ENCODE assay signal across 11 cellular contexts in genomic region chr20:32975121-32975520, GRCh38. TPM values are rescaled to one million over a fixed set of nuclear protein-coding genes. Genes with fewer than 3 reads are reported as not detected.
DNase-seq lines count a peak whose midpoint lies in the region; ATAC-seq, FAIRE-seq and TF ChIP-seq lines count a peak whose summit lies in the region.
"Not testable (repeated sequence)": the region's sequence is repeated elsewhere in the genome, so short reads cannot be mapped to it uniquely, and the experiment has no call there.
"Had no signal": no experiment of that assay in that cellular context is flagged by ENCODE, and none has a peak within 500 bp of the region (broad histone marks: within the 10 kb centered on the region; RNA-seq: fewer than 3 reads in every experiment).

No MANE protein-coding gene starts in this region.

- H3K56ac ChIP-seq in H9 (ENCODE audit: insufficient read length, low read depth, low read length) = not testable (repeated sequence)

- H3K79me1 ChIP-seq in H9 (ENCODE audit: insufficient read depth, low read depth, low read length, poor library complexity, severe bottlenecking) = not testable (repeated sequence)

- not testable (repeated sequence) for H3K18ac ChIP-seq in H9 (ENCODE audit: insufficient read length, low read depth, low read length)

- peaks cover 69 to 100% (median 99%) of the 10 kb centered on the region in 10 experiments for H3K4me1 ChIP-seq in BLaER1 treated with 17β-estradiol and CSF1 and Interleukin-3, amounts not matched to agents 10 nM and 100 nM
- not testable (repeated sequence) for H3K4me1 ChIP-seq in H9 (ENCODE audit: insufficient read depth, low read length); astrocyte (ENCODE audit: insufficient read depth, low read length)
- peaks cover 46 to 71% of the 10 kb centered on the region in 2 donors for H3K4me1 ChIP-seq in naive thymus-derived CD4-positive, alpha-beta T cell (ENCODE audit: control insufficient read depth in 2 of 2, insufficient read depth in 2 of 2, low read length in 2 of 2)

- H3K4me1 Mint-ChIP-seq in H9 = peaks cover 14 to 23% of the 10 kb centered on the region in 2 experiments
- peaks cover 43% of the 10 kb centered on the region for H3K4me1 Mint-ChIP-seq in activated T-cell treated with anti-CD3 and anti-CD28 coated beads, Interleukin-2, amount 50 U/mL, for 72 hours (ENCODE audit: low read depth)
- not testable (repeated sequence) for H3K4me1 Mint-ChIP-seq in astrocyte (ENCODE audit: low read depth, unreplicated experiment)
- peaks cover 17% of the 10 kb centered on the region for H3K4me1 Mint-ChIP-seq in endothelial cell (ENCODE audit: unreplicated experiment)
- peaks cover 17 to 38% (median 33%) of the 10 kb centered on the region in 7 donors for H3K4me1 Mint-ChIP-seq in naive thymus-derived CD4-positive, alpha-beta T cell
- peaks cover 13% of the 10 kb centered on the region for H3K4me1 Mint-ChIP-seq in stimulated activated memory B cell treated with anti-CD40 and anti-IgM and Interleukin-4, amounts not matched to agents 10 μg/mL and 1 μg/mL and 100 μg/mL, for 72 hours

- H3K79me2 ChIP-seq in H9 (ENCODE audit: insufficient read depth, low read length); astrocyte (ENCODE audit: insufficient read depth, low read length): not testable (repeated sequence)

- peaks cover 8 to 11% of the 10 kb centered on the region in 2 experiments for H3K9me3 Mint-ChIP-seq in H9
- H3K9me3 Mint-ChIP-seq in activated T-cell treated with anti-CD3 and anti-CD28 coated beads, Interleukin-2, amount 50 U/mL, for 72 hours; astrocyte (ENCODE audit: unreplicated experiment); endothelial cell (ENCODE audit: unreplicated experiment); stimulated activated memory B cell treated with anti-CD40 and anti-IgM and Interleukin-4, amounts not matched to agents 10 μg/mL and 1 μg/mL and 100 μg/mL, for 72 hours: not testable (repeated sequence)
- H3K9me3 Mint-ChIP-seq in naive thymus-derived CD4-positive, alpha-beta T cell = peaks cover 0 to 36% (median 14%) of the 10 kb centered on the region in 11 donors

- peak overlapping the region in 1 of 3 experiments; percentile 87; a peak in 4 of 7 replicates for H3K27ac Mint-ChIP-seq in H9
- peak overlapping the region; percentile 74 for H3K27ac Mint-ChIP-seq in activated T-cell treated with anti-CD3 and anti-CD28 coated beads, Interleukin-2, amount 50 U/mL, for 72 hours
- H3K27ac Mint-ChIP-seq in astrocyte (ENCODE audit: unreplicated experiment) = peak overlapping the region; percentile 42
- H3K27ac Mint-ChIP-seq in endothelial cell (ENCODE audit: unreplicated experiment) = peak overlapping the region; percentile 62
- H3K27ac Mint-ChIP-seq in naive thymus-derived CD4-positive, alpha-beta T cell = peak overlapping the region in 2 of 9 donors; percentile 24 to 86
- peak overlapping the region; percentile 70 for H3K27ac Mint-ChIP-seq in stimulated activated memory B cell treated with anti-CD40 and anti-IgM and Interleukin-4, amounts not matched to agents 10 μg/mL and 1 μg/mL and 100 μg/mL, for 72 hours

- H3K4ac ChIP-seq in H9 (ENCODE audit: low read depth, low read length) = not testable (repeated sequence)

- ATAC-seq in activated T-cell treated with anti-CD3 and anti-CD28 coated beads, Interleukin-2, amount 50 U/mL, for 72 hours (replicated peaks in 1 of 2); naive thymus-derived CD4-positive, alpha-beta T cell; stimulated activated memory B cell treated with anti-CD40 and anti-IgM and Interleukin-4, amounts not matched to agents 10 μg/mL and 1 μg/mL and 100 μg/mL, for 72 hours: not testable (repeated sequence)

- not testable (repeated sequence) for H4K20me1 ChIP-seq in BLaER1 treated with 17β-estradiol and CSF1 and Interleukin-3, amounts not matched to agents 10 nM and 100 nM; H9 (ENCODE audit: control insufficient read depth, insufficient read depth, insufficient read length); astrocyte (ENCODE audit: insufficient read depth, low read length)

- CTCF ChIA-PET in naive thymus-derived CD4-positive, alpha-beta T cell (lab: Charles Lee) = not testable (repeated sequence)

- not testable (repeated sequence) for DNase-seq in H9; activated T-cell treated with anti-CD3 and anti-CD28 coated beads, Interleukin-2, amount 50 U/mL, for 72 hours; astrocyte (ENCODE audit: low read depth); endothelial cell (ENCODE audit: low spot score); naive thymus-derived CD4-positive, alpha-beta T cell

- H3K4me3 ChIP-seq in BLaER1 treated with 17β-estradiol and CSF1 and Interleukin-3, amounts not matched to agents 10 nM and 100 nM; astrocyte (ENCODE audit: insufficient read depth, low read depth, low read length); naive thymus-derived CD4-positive, alpha-beta T cell (ENCODE audit: low read length): not testable (repeated sequence)

- H3K27me3 ChIP-seq in BLaER1 treated with 17β-estradiol and CSF1 and Interleukin-3, amounts not matched to agents 10 nM and 100 nM; H9 (ENCODE audit: insufficient read depth, low read length); astrocyte (ENCODE audit: insufficient read depth, low read length); naive thymus-derived CD4-positive, alpha-beta T cell (ENCODE audit: control insufficient read depth in 2 of 2, insufficient read depth in 2 of 2, low read length in 2 of 2): not testable (repeated sequence)

- H3K27ac ChIP-seq in BLaER1 treated with 17β-estradiol and CSF1 and Interleukin-3, amounts not matched to agents 10 nM and 100 nM = peak overlapping the region in 6 of 11 experiments; percentile 24 to 98 (median 94); a peak in 9 of 22 replicates
- peak overlapping the region; percentile 17 for H3K27ac ChIP-seq in H9 (ENCODE audit: insufficient read length, low read depth, low read length)
- peak overlapping the region; percentile 97 for H3K27ac ChIP-seq in KOPT-K1 (ENCODE audit: low read depth, low read length, poor library complexity, severe bottlenecking)
- not testable (repeated sequence) for H3K27ac ChIP-seq in astrocyte (ENCODE audit: low read depth, low read length)
- H3K27ac ChIP-seq in naive thymus-derived CD4-positive, alpha-beta T cell (ENCODE audit: low read depth, low read length) = peak overlapping the region; percentile 85

- H3K36me3 ChIP-seq in BLaER1 treated with 17β-estradiol and CSF1 and Interleukin-3, amounts not matched to agents 10 nM and 100 nM; KOPT-K1 (ENCODE audit: insufficient read depth, low read length); astrocyte (ENCODE audit: insufficient read depth, low read length); naive thymus-derived CD4-positive, alpha-beta T cell (ENCODE audit: control insufficient read depth in 2 of 3, insufficient read depth in 3 of 3, low read length in 3 of 3): not testable (repeated sequence)

- H3K9ac ChIP-seq in BLaER1 treated with 17β-estradiol and CSF1 and Interleukin-3, amounts not matched to agents 10 nM and 100 nM; H9 (ENCODE audit: extremely low read depth, insufficient read length, low read length); astrocyte (ENCODE audit: low read length): not testable (repeated sequence)

- H2BK12ac ChIP-seq in H9 (ENCODE audit: insufficient read length, low read depth, low read length) = not testable (repeated sequence)

- not testable (repeated sequence) for H3T11ph ChIP-seq in H9 (ENCODE audit: low read length)

- H3K14ac ChIP-seq in H9 (ENCODE audit: insufficient read depth, low read length) = not testable (repeated sequence)

- H3K4me2 ChIP-seq in BLaER1 treated with 17β-estradiol and CSF1 and Interleukin-3, amounts not matched to agents 10 nM and 100 nM = peak overlapping the region in 9 of 11 experiments; percentile 41 to 100 (median 96); a peak in 16 of 22 replicates
- not testable (repeated sequence) for H3K4me2 ChIP-seq in H9 (ENCODE audit: insufficient read depth, insufficient read length, low read length); astrocyte (ENCODE audit: low read length)

- WGBS in H9 (ENCODE audit: extremely low coverage, insufficient read length, low lambda C conversion rate) = no CpG with 5 or more reads among the region's 4 CpGs

- H3K23me2 ChIP-seq in H9 (ENCODE audit: insufficient read length, low read depth, low read length, poor library complexity, severe bottlenecking) = not testable (repeated sequence)

- not testable (repeated sequence) for FAIRE-seq in astrocyte (lab: Jason Lieb, UNC)

- not testable (repeated sequence) for H4K5ac ChIP-seq in H9 (ENCODE audit: insufficient read length, low read depth, low read length)

- not testable (repeated sequence) for H3K23ac ChIP-seq in H9 (ENCODE audit: insufficient read length, low read depth, low read length)

- H2BK120ac ChIP-seq in H9 (ENCODE audit: low read depth, low read length, poor library complexity, severe bottlenecking) = not testable (repeated sequence)

- not testable (repeated sequence) for H4K8ac ChIP-seq in H9 (replicated peaks; ENCODE audit: insufficient read length, low read depth, low read length)

- H2AFZ ChIP-seq in H9 (ENCODE audit: low read length); astrocyte (ENCODE audit: low read depth, low read length): not testable (repeated sequence)

- not testable (repeated sequence) for H2BK5ac ChIP-seq in H9 (ENCODE audit: insufficient read length, low read length)

- intact Hi-C loops in naive thymus-derived CD4-positive, alpha-beta T cell (cut with micrococcal nuclease) = not testable (repeated sequence)

- H4K91ac ChIP-seq in H9 (ENCODE audit: insufficient read length, low read depth, low read length) = not testable (repeated sequence)

- TF ChIP-seq CTCF in H9 (conservative IDR thresholded peaks at IDR 0.05); astrocyte (IDR thresholded peaks at IDR 0.05; ENCODE audit: insufficient read depth, low read depth, low read length); endothelial cell (IDR thresholded peaks at IDR 0.05; ENCODE audit: unreplicated experiment): not testable (repeated sequence)

- not testable (repeated sequence) for H2BK20ac ChIP-seq in H9 (ENCODE audit: low read depth, low read length, poor library complexity, severe bottlenecking)

- not testable (repeated sequence) for H3K36me3 Mint-ChIP-seq in H9 (ENCODE audit: insufficient read depth in 1 of 3, low read depth in 3 of 3); activated T-cell treated with anti-CD3 and anti-CD28 coated beads, Interleukin-2, amount 50 U/mL, for 72 hours (ENCODE audit: insufficient read depth in 2 of 2); astrocyte (ENCODE audit: low read depth, unreplicated experiment); endothelial cell (ENCODE audit: low read depth, unreplicated experiment); stimulated activated memory B cell treated with anti-CD40 and anti-IgM and Interleukin-4, amounts not matched to agents 10 μg/mL and 1 μg/mL and 100 μg/mL, for 72 hours
- peaks cover 4 to 24% (median 8%) of the 10 kb centered on the region in 5 donors for H3K36me3 Mint-ChIP-seq in naive thymus-derived CD4-positive, alpha-beta T cell

- H2BK15ac ChIP-seq in H9 (ENCODE audit: low read depth, low read length) = not testable (repeated sequence)

- H3K27me3 Mint-ChIP-seq in H9 (ENCODE audit: low read depth); activated T-cell treated with anti-CD3 and anti-CD28 coated beads, Interleukin-2, amount 50 U/mL, for 72 hours (ENCODE audit: low read depth); astrocyte (ENCODE audit: low read depth, unreplicated experiment); endothelial cell (ENCODE audit: unreplicated experiment); naive thymus-derived CD4-positive, alpha-beta T cell; stimulated activated memory B cell treated with anti-CD40 and anti-IgM and Interleukin-4, amounts not matched to agents 10 μg/mL and 1 μg/mL and 100 μg/mL, for 72 hours: not testable (repeated sequence)

- POLR2A ChIA-PET in naive thymus-derived CD4-positive, alpha-beta T cell (lab: Charles Lee) = interaction anchor here (3.6 to 10.2 kb wide), 3 partner anchors 9 to 30 kb away, joined by 13 to 61 read pairs (median 40); no protein-coding TSS in a partner anchor

- not testable (repeated sequence) for H3K9me3 ChIP-seq in BLaER1 treated with 17β-estradiol and CSF1 and Interleukin-3, amounts not matched to agents 10 nM and 100 nM (replicated peaks in 1 of 11); H9 (ENCODE audit: control insufficient read depth, low read depth, low read length); astrocyte (ENCODE audit: insufficient read depth, low read depth, low read length)
- peaks cover 13% of the 10 kb centered on the region for H3K9me3 ChIP-seq in KOPT-K1 (ENCODE audit: insufficient read depth, low read length, poor library complexity, severe bottlenecking)
- H3K9me3 ChIP-seq in naive thymus-derived CD4-positive, alpha-beta T cell (ENCODE audit: control insufficient read depth in 2 of 3, low read length in 3 of 3) = peaks cover 0 to 15% (median 7%) of the 10 kb centered on the region in 3 experiments

- not testable (repeated sequence) for H3K4me3 Mint-ChIP-seq in H9; astrocyte (ENCODE audit: unreplicated experiment); endothelial cell (ENCODE audit: unreplicated experiment); stimulated activated memory B cell treated with anti-CD40 and anti-IgM and Interleukin-4, amounts not matched to agents 10 μg/mL and 1 μg/mL and 100 μg/mL, for 72 hours
- H3K4me3 Mint-ChIP-seq in activated T-cell treated with anti-CD3 and anti-CD28 coated beads, Interleukin-2, amount 50 U/mL, for 72 hours = peak overlapping the region in 1 of 2 donors; percentile 15
- H3K4me3 Mint-ChIP-seq in naive thymus-derived CD4-positive, alpha-beta T cell = peak overlapping the region in 2 of 10 donors; percentile 17 to 62

- not testable (repeated sequence) for H2AK5ac ChIP-seq in H9 (ENCODE audit: insufficient read length, low read length)

RNA-seq across cellular contexts. Expression of gene SUN5, which starts 29.1 kb away (rescaled TPM):
- not detected in 2 replicates for total RNA-seq in H9 (2021)
- total RNA-seq in activated T-cell treated with anti-CD3 and anti-CD28 coated beads, Interleukin-2, amount 50 U/mL, for 72 hours = not detected
- total RNA-seq in astrocyte = not detected in 2 replicates
- not detected for total RNA-seq in endothelial cell (ENCODE audit: unreplicated experiment)
- not detected for total RNA-seq in naive thymus-derived CD4-positive, alpha-beta T cell
- not detected for polyA plus RNA-seq in naive thymus-derived CD4-positive, alpha-beta T cell
- total RNA-seq: CD8-positive, alpha-beta T cell; HFFc6; HT1080 had no signal

RNA-seq across cellular contexts. Expression of gene BPIFB2, which starts 32.4 kb away (rescaled TPM):
- total RNA-seq in H9 (2021) (not detected in 2 replicates), astrocyte (not detected in 2 replicates), endothelial cell (ENCODE audit: unreplicated experiment) (not detected)
- total RNA-seq in activated T-cell treated with anti-CD3 and anti-CD28 coated beads, Interleukin-2, amount 50 U/mL, for 72 hours = not detected
- total RNA-seq in naive thymus-derived CD4-positive, alpha-beta T cell = not detected
- not detected for polyA plus RNA-seq in naive thymus-derived CD4-positive, alpha-beta T cell
- total RNA-seq: CD8-positive, alpha-beta T cell; HFFc6; HT1080 had no signal

RNA-seq across cellular contexts. Expression of gene BPIFB6, which starts 56.3 kb away (rescaled TPM):
- total RNA-seq in H9 (2021) (not detected in 2 replicates), astrocyte (not detected in 2 replicates), endothelial cell (ENCODE audit: unreplicated experiment) (not detected)
- not detected for total RNA-seq in activated T-cell treated with anti-CD3 and anti-CD28 coated beads, Interleukin-2, amount 50 U/mL, for 72 hours
- total RNA-seq in naive thymus-derived CD4-positive, alpha-beta T cell = not detected
- polyA plus RNA-seq in naive thymus-derived CD4-positive, alpha-beta T cell = not detected
- total RNA-seq: CD8-positive, alpha-beta T cell; HFFc6; HT1080 had no signal
